Comparison of ENCODE assay signal across 10 cellular contexts in genomic region chr15:74863239-74864056, GRCh38. TPM values are rescaled to one million over a fixed set of nuclear protein-coding genes. Genes with fewer than 3 reads are reported as not detected.
DNase-seq lines count a peak whose midpoint lies in the region; ATAC-seq, FAIRE-seq and TF ChIP-seq lines count a peak whose summit lies in the region.
"Had no signal": no experiment of that assay in that cellular context is flagged by ENCODE, and none has a peak within 500 bp of the region (broad histone marks: within the 10 kb centered on the region; RNA-seq: fewer than 3 reads in every experiment).

No MANE protein-coding gene starts in this region.

- DNase-seq in MCF 10A (ENCODE audit: unreplicated experiment), result peak; percentile 63
- DNase-seq in breast epithelium (ENCODE audit: low spot score in 2 of 2), result no peak
- DNase-seq in activated T-helper 1 cell treated with anti-CD3 and anti-CD28 coated beads, Interleukin-12 subunit alpha, Interleukin-12 subunit beta, Interleukin-2, Interleukin-4 antibody, amounts not matched to agents 30 ng/mL and 10 ng/mL and 1 ng/mL, durations not matched to agents 14 hours and 24 hours and 36 hours (ENCODE audit: low spot score), result no peak
- no peak for DNase-seq in keratinocyte (ENCODE audit: low read depth, low spot score)
- DNase-seq in type B pancreatic cell (ENCODE audit: extremely low spot score, unreplicated experiment), result no peak
- no peak for DNase-seq in D341Med (ENCODE audit: low spot score)
- DNase-seq in SIG-M5 (lab: John Stamatoyannopoulos, UW), result no peak

- peak overlapping the region; percentile 7 for H3K27ac Mint-ChIP-seq in MCF 10A (ENCODE audit: low read depth, unreplicated experiment)
- H3K27ac Mint-ChIP-seq in activated T-helper 1 cell treated with anti-CD3 and anti-CD28 coated beads, Interleukin-12 subunit alpha, Interleukin-12 subunit beta, Interleukin-2, Interleukin-4 antibody, amounts not matched to agents 30 ng/mL and 10 ng/mL and 1 ng/mL, durations not matched to agents 14 hours and 24 hours and 36 hours, result peak overlapping the region; percentile 64
- peak overlapping the region; percentile 44 for H3K27ac Mint-ChIP-seq in type B pancreatic cell

- POLR2A ChIA-PET in MCF 10A (lab: Yijun Ruan, JAX), result interaction anchor here (1.3 to 1.7 kb wide), 2 partner anchors 21 to 43 kb away, joined by 4 to 5 read pairs; partner anchors contain the start of gene FAM219B

- H3K27ac ChIP-seq in breast epithelium (no peak overlapping the region), keratinocyte (ENCODE audit: control insufficient read depth, insufficient read depth, low read length) (peak overlapping the region; percentile 86)

- H3K4me1 Mint-ChIP-seq in MCF 10A (ENCODE audit: insufficient read depth, unreplicated experiment) (peaks cover 25% of the 10 kb centered on the region), type B pancreatic cell (ENCODE audit: unreplicated experiment) (peaks cover 34% of the 10 kb centered on the region)
- peaks cover 53% of the 10 kb centered on the region for H3K4me1 Mint-ChIP-seq in activated T-helper 1 cell treated with anti-CD3 and anti-CD28 coated beads, Interleukin-12 subunit alpha, Interleukin-12 subunit beta, Interleukin-2, Interleukin-4 antibody, amounts not matched to agents 30 ng/mL and 10 ng/mL and 1 ng/mL, durations not matched to agents 14 hours and 24 hours and 36 hours (ENCODE audit: low read depth)

- H3K36me3 ChIP-seq in breast epithelium (no peaks in the 10 kb centered on the region), keratinocyte (ENCODE audit: control insufficient read depth in 2 of 2, extremely low read depth in 1 of 2, insufficient read depth in 2 of 2, low read length in 2 of 2) (peaks cover under 1 to 1% of the 10 kb centered on the region in 2 experiments)

- intact Hi-C loops in MCF 10A (cut with micrococcal nuclease), result no loop called here
- intact Hi-C loops in breast epithelium (cut with DNase I; ENCODE audit: low total_unique reads), result no loop called here
- intact Hi-C loops in activated T-helper 1 cell treated with anti-CD3 and anti-CD28 coated beads, Interleukin-12 subunit alpha, Interleukin-12 subunit beta, Interleukin-2, Interleukin-4 antibody, amounts not matched to agents 30 ng/mL and 10 ng/mL and 1 ng/mL, durations not matched to agents 14 hours and 24 hours and 36 hours (cut with micrococcal nuclease), result no loop called here

- H3K9me3 ChIP-seq in breast epithelium, result no peaks in the 10 kb centered on the region
- H3K9me3 ChIP-seq in keratinocyte (ENCODE audit: control insufficient read depth, low read depth, low read length), result no peaks in the 10 kb centered on the region

- peaks cover 0 to 6% of the 10 kb centered on the region in 2 donors for H3K4me1 ChIP-seq in breast epithelium
- H3K4me1 ChIP-seq in keratinocyte (ENCODE audit: control insufficient read depth, extremely low read depth, insufficient read depth, low read length), result peaks cover 54% of the 10 kb centered on the region

- peak; percentile 49 for FAIRE-seq in keratinocyte (lab: Jason Lieb, UNC)
- FAIRE-seq: K562 had no signal

- H3K36me3 Mint-ChIP-seq in MCF 10A (ENCODE audit: insufficient read depth, unreplicated experiment) (peaks cover 14% of the 10 kb centered on the region), type B pancreatic cell (peaks cover 14% of the 10 kb centered on the region)
- peaks cover 24% of the 10 kb centered on the region for H3K36me3 Mint-ChIP-seq in activated T-helper 1 cell treated with anti-CD3 and anti-CD28 coated beads, Interleukin-12 subunit alpha, Interleukin-12 subunit beta, Interleukin-2, Interleukin-4 antibody, amounts not matched to agents 30 ng/mL and 10 ng/mL and 1 ng/mL, durations not matched to agents 14 hours and 24 hours and 36 hours (ENCODE audit: low read depth)

- no peak for ATAC-seq in GM18873 (IDR thresholded peaks at IDR 0.05; ENCODE audit: low FRiP score, unreplicated experiment)
- ATAC-seq: K562 had no signal

- peak overlapping the region; percentile 38 for H3K9ac ChIP-seq in keratinocyte (ENCODE audit: control insufficient read depth, extremely low read depth, insufficient read depth, low read length)

- peak overlapping the region; percentile 7 for H3K4me2 ChIP-seq in keratinocyte (ENCODE audit: control insufficient read depth, extremely low read depth, insufficient read depth, low read depth, low read length)

- H3K27me3 ChIP-seq in breast epithelium (no peaks in the 10 kb centered on the region), keratinocyte (ENCODE audit: control insufficient read depth, extremely low read depth, insufficient read depth, low read length) (no peaks in the 10 kb centered on the region)

- TF ChIP-seq CTCF in MCF 10A (IDR thresholded peaks at IDR 0.05; ENCODE audit: unreplicated experiment) (no peak), breast epithelium (IDR thresholded peaks at IDR 0.05) (no peak), keratinocyte (optimal IDR thresholded peaks at IDR 0.05 in 1 of 3, IDR thresholded peaks at IDR 0.05 in 1 of 3, conservative IDR thresholded peaks at IDR 0.05 in 1 of 3; ENCODE audit: extremely low read depth in 1 of 3, insufficient read depth in 2 of 3, low read length in 3 of 3) (no peak), type B pancreatic cell (conservative IDR thresholded peaks at IDR 0.05) (no peak)

- H3K27me3 Mint-ChIP-seq in MCF 10A (ENCODE audit: insufficient read depth, unreplicated experiment) (no peaks in the 10 kb centered on the region), type B pancreatic cell (no peaks in the 10 kb centered on the region)
- H3K27me3 Mint-ChIP-seq in activated T-helper 1 cell treated with anti-CD3 and anti-CD28 coated beads, Interleukin-12 subunit alpha, Interleukin-12 subunit beta, Interleukin-2, Interleukin-4 antibody, amounts not matched to agents 30 ng/mL and 10 ng/mL and 1 ng/mL, durations not matched to agents 14 hours and 24 hours and 36 hours (ENCODE audit: insufficient read depth), result no peaks in the 10 kb centered on the region

- no peak for TF ChIP-seq POLR2A in breast epithelium (IDR thresholded peaks at IDR 0.05)

- peaks cover 36% of the 10 kb centered on the region for H3K79me2 ChIP-seq in keratinocyte (ENCODE audit: control insufficient read depth, insufficient read depth, low read length)

- H3K4me3 ChIP-seq in breast epithelium (no peak overlapping the region), keratinocyte (ENCODE audit: control insufficient read depth in 2 of 3, extremely low read depth in 1 of 3, insufficient read depth in 2 of 3, low read depth in 1 of 3, low read length in 3 of 3) (no peak overlapping the region)
- H3K4me3 ChIP-seq: K562 had no signal

- H3K9me1 ChIP-seq in keratinocyte (ENCODE audit: control insufficient read depth, extremely low read depth, insufficient read depth, low read length), result peaks cover 4% of the 10 kb centered on the region

- CTCF ChIA-PET in MCF 10A (lab: Yijun Ruan, JAX), result interaction anchor here (0.7 to 0.8 kb wide), 2 partner anchors 37 to 338 kb away, joined by 3 read pairs; partner anchors contain the start of gene C15orf39

- no peaks in the 10 kb centered on the region for H3K9me3 Mint-ChIP-seq in MCF 10A (ENCODE audit: unreplicated experiment)
- no peaks in the 10 kb centered on the region for H3K9me3 Mint-ChIP-seq in activated T-helper 1 cell treated with anti-CD3 and anti-CD28 coated beads, Interleukin-12 subunit alpha, Interleukin-12 subunit beta, Interleukin-2, Interleukin-4 antibody, amounts not matched to agents 30 ng/mL and 10 ng/mL and 1 ng/mL, durations not matched to agents 14 hours and 24 hours and 36 hours
- H3K9me3 Mint-ChIP-seq in type B pancreatic cell, result peaks cover 4% of the 10 kb centered on the region

- dilution Hi-C loops in keratinocyte (cut with MboI; ENCODE audit: extremely low pct_ligation_motif_present, low sequenced_read_pairs), result no loop called here

- H2AFZ ChIP-seq in keratinocyte (ENCODE audit: control insufficient read depth, low read length), result peak overlapping the region; percentile 5

- BruUV-seq in MCF 10A (replicated peaks; lab: Mats Ljungman, UMichigan), result no TSS peak

- no peak overlapping the region for H3K4me3 Mint-ChIP-seq in MCF 10A (ENCODE audit: unreplicated experiment)
- H3K4me3 Mint-ChIP-seq in activated T-helper 1 cell treated with anti-CD3 and anti-CD28 coated beads, Interleukin-12 subunit alpha, Interleukin-12 subunit beta, Interleukin-2, Interleukin-4 antibody, amounts not matched to agents 30 ng/mL and 10 ng/mL and 1 ng/mL, durations not matched to agents 14 hours and 24 hours and 36 hours, result peak overlapping the region; percentile 1
- H3K4me3 Mint-ChIP-seq in type B pancreatic cell, result peak overlapping the region; percentile 2

- H4K20me1 ChIP-seq in keratinocyte (ENCODE audit: control insufficient read depth, extremely low read depth, insufficient read depth, low read length), result no peaks in the 10 kb centered on the region

RNA-seq across cellular contexts. Expression of gene SCAMP2, which starts 9.7 kb away (rescaled TPM):
- 64.4 and 67.7 TPM in 2 replicates for total RNA-seq in MCF 10A (2022)
- total RNA-seq in breast epithelium, result 10 to 100 TPM; 49.5 to 71.4 (median 69.4) TPM
- total RNA-seq in activated T-helper 1 cell treated with anti-CD3 and anti-CD28 coated beads, Interleukin-12 subunit alpha, Interleukin-12 subunit beta, Interleukin-2, Interleukin-4 antibody, amounts not matched to agents 30 ng/mL and 10 ng/mL and 1 ng/mL, durations not matched to agents 14 hours and 24 hours and 36 hours, result 93.7 and 103 TPM in 2 replicates
- 72.8 to 114 TPM (median 83.5 TPM) in 3 replicates for polyA plus RNA-seq in keratinocyte
- 14.4 TPM for polyA plus RNA-seq in keratinocyte (2011; ENCODE audit: low read depth)
- 78.6 and 111 TPM in 2 replicates for polyA plus RNA-seq in keratinocyte (2011; cell fraction: cytosol; rRNA removed)
- polyA plus RNA-seq in keratinocyte (2011; cell fraction: nucleus; rRNA removed), result 132 and 147 TPM in 2 replicates
- 58.0 and 72.4 TPM in 2 replicates for polyA plus RNA-seq in keratinocyte (2012; ENCODE audit: low replicate concordance)
- polyA minus RNA-seq in keratinocyte, result 147 to 181 TPM (median 180 TPM) in 3 replicates
- polyA minus RNA-seq in keratinocyte (2011; cell fraction: cytosol; rRNA and poly(A)+ RNA removed), result 136 TPM
- 79.8 and 97.4 TPM in 2 replicates for polyA minus RNA-seq in keratinocyte (2011; cell fraction: nucleus; rRNA and poly(A)+ RNA removed)
- 58.0 and 100 TPM in 2 replicates for total RNA-seq in type B pancreatic cell (ENCODE audit: low replicate concordance)

RNA-seq across cellular contexts. Expression of gene ULK3, which starts 20.5 kb away (rescaled TPM):
- total RNA-seq in MCF 10A (2022) (27.6 and 31.3 TPM in 2 replicates), breast epithelium (10 to 100 TPM; 28.3 to 48.8 (median 48.0) TPM), type B pancreatic cell (ENCODE audit: low replicate concordance) (44.9 and 46.4 TPM in 2 replicates)
- total RNA-seq in activated T-helper 1 cell treated with anti-CD3 and anti-CD28 coated beads, Interleukin-12 subunit alpha, Interleukin-12 subunit beta, Interleukin-2, Interleukin-4 antibody, amounts not matched to agents 30 ng/mL and 10 ng/mL and 1 ng/mL, durations not matched to agents 14 hours and 24 hours and 36 hours, result 52.1 and 52.4 TPM in 2 replicates
- 12.0 to 26.4 TPM (median 16.5 TPM) in 3 replicates for polyA plus RNA-seq in keratinocyte
- 30.4 TPM for polyA plus RNA-seq in keratinocyte (2011; ENCODE audit: low read depth)
- 12.2 and 14.8 TPM in 2 replicates for polyA plus RNA-seq in keratinocyte (2011; cell fraction: cytosol; rRNA removed)
- 84.1 and 86.4 TPM in 2 replicates for polyA plus RNA-seq in keratinocyte (2011; cell fraction: nucleus; rRNA removed)
- 17.7 and 48.6 TPM in 2 replicates for polyA plus RNA-seq in keratinocyte (2012; ENCODE audit: low replicate concordance)
- polyA minus RNA-seq in keratinocyte, result 8.8 to 21.0 TPM (median 19.1 TPM) in 3 replicates
- polyA minus RNA-seq in keratinocyte (2011; cell fraction: cytosol; rRNA and poly(A)+ RNA removed), result 10.6 TPM
- polyA minus RNA-seq in keratinocyte (2011; cell fraction: nucleus; rRNA and poly(A)+ RNA removed), result 10.8 and 11.5 TPM in 2 replicates

RNA-seq across cellular contexts. Expression of gene MPI, which starts 26.4 kb away (rescaled TPM):
- total RNA-seq in MCF 10A (2022) (30.8 and 31.4 TPM in 2 replicates), breast epithelium (10 to 100 TPM; 42.7 to 70.1 (median 48.3) TPM), type B pancreatic cell (ENCODE audit: low replicate concordance) (32.7 and 50.3 TPM in 2 replicates)
- 57.7 and 62.8 TPM in 2 replicates for total RNA-seq in activated T-helper 1 cell treated with anti-CD3 and anti-CD28 coated beads, Interleukin-12 subunit alpha, Interleukin-12 subunit beta, Interleukin-2, Interleukin-4 antibody, amounts not matched to agents 30 ng/mL and 10 ng/mL and 1 ng/mL, durations not matched to agents 14 hours and 24 hours and 36 hours
- 35.5 to 58.6 TPM (median 39.2 TPM) in 3 replicates for polyA plus RNA-seq in keratinocyte
- polyA plus RNA-seq in keratinocyte (2011; ENCODE audit: low read depth), result 4.1 TPM
- 39.8 and 41.8 TPM in 2 replicates for polyA plus RNA-seq in keratinocyte (2011; cell fraction: cytosol; rRNA removed)
- polyA plus RNA-seq in keratinocyte (2011; cell fraction: nucleus; rRNA removed), result 45.6 and 50.0 TPM in 2 replicates
- 13.8 and 34.6 TPM in 2 replicates for polyA plus RNA-seq in keratinocyte (2012; ENCODE audit: low replicate concordance)
- 48.7 to 52.8 TPM (median 52.3 TPM) in 3 replicates for polyA minus RNA-seq in keratinocyte
- polyA minus RNA-seq in keratinocyte (2011; cell fraction: cytosol; rRNA and poly(A)+ RNA removed), result 34.7 TPM
- polyA minus RNA-seq in keratinocyte (2011; cell fraction: nucleus; rRNA and poly(A)+ RNA removed), result 17.0 and 24.9 TPM in 2 replicates

RNA-seq across cellular contexts. Expression of gene CPLX3, which starts 37.0 kb away (rescaled TPM):
- total RNA-seq in MCF 10A (2022) (not detected in 2 replicates), breast epithelium (under 1 TPM in 1 of 3 donors, not detected in 2; 0.66 TPM), type B pancreatic cell (ENCODE audit: low replicate concordance) (not detected in 2 replicates)
- 0.17 and 0.29 TPM in 2 replicates for total RNA-seq in activated T-helper 1 cell treated with anti-CD3 and anti-CD28 coated beads, Interleukin-12 subunit alpha, Interleukin-12 subunit beta, Interleukin-2, Interleukin-4 antibody, amounts not matched to agents 30 ng/mL and 10 ng/mL and 1 ng/mL, durations not matched to agents 14 hours and 24 hours and 36 hours
- polyA plus RNA-seq in keratinocyte, result 0.03 TPM in 1 of 3 replicates, not detected in the others
- not detected for polyA plus RNA-seq in keratinocyte (2011; ENCODE audit: low read depth)
- not detected in 2 replicates for polyA plus RNA-seq in keratinocyte (2011; cell fraction: cytosol; rRNA removed)
- polyA plus RNA-seq in keratinocyte (2011; cell fraction: nucleus; rRNA removed), result 0.13 and 0.27 TPM in 2 replicates
- 0.18 TPM in 1 of 2 replicates, not detected in the other for polyA plus RNA-seq in keratinocyte (2012; ENCODE audit: low replicate concordance)
- polyA minus RNA-seq in keratinocyte, result not detected in 3 replicates
- not detected for polyA minus RNA-seq in keratinocyte (2011; cell fraction: cytosol; rRNA and poly(A)+ RNA removed)
- polyA minus RNA-seq in keratinocyte (2011; cell fraction: nucleus; rRNA and poly(A)+ RNA removed), result not detected in 2 replicates
- total RNA-seq: K562, mononuclear cell had no signal
- polyA plus RNA-seq: K562 had no signal

RNA-seq across cellular contexts. Expression of gene FAM219B, which starts 43.2 kb away (rescaled TPM):
- total RNA-seq in MCF 10A (2022), result 62.9 and 68.4 TPM in 2 replicates
- 10 to 100 TPM; 51.4 to 72.0 (median 54.1) TPM for total RNA-seq in breast epithelium
- 72.6 and 73.2 TPM in 2 replicates for total RNA-seq in activated T-helper 1 cell treated with anti-CD3 and anti-CD28 coated beads, Interleukin-12 subunit alpha, Interleukin-12 subunit beta, Interleukin-2, Interleukin-4 antibody, amounts not matched to agents 30 ng/mL and 10 ng/mL and 1 ng/mL, durations not matched to agents 14 hours and 24 hours and 36 hours
- 32.1 to 73.4 TPM (median 45.4 TPM) in 3 replicates for polyA plus RNA-seq in keratinocyte
- polyA plus RNA-seq in keratinocyte (2011; ENCODE audit: low read depth), result 29.9 TPM
- polyA plus RNA-seq in keratinocyte (2011; cell fraction: cytosol; rRNA removed), result 33.0 and 44.9 TPM in 2 replicates
- 239 and 288 TPM in 2 replicates for polyA plus RNA-seq in keratinocyte (2011; cell fraction: nucleus; rRNA removed)
- polyA plus RNA-seq in keratinocyte (2012; ENCODE audit: low replicate concordance), result 23.7 and 53.6 TPM in 2 replicates
- polyA minus RNA-seq in keratinocyte, result 29.7 to 43.8 TPM (median 31.1 TPM) in 3 replicates
- polyA minus RNA-seq in keratinocyte (2011; cell fraction: cytosol; rRNA and poly(A)+ RNA removed), result 25.7 TPM
- 27.1 and 28.5 TPM in 2 replicates for polyA minus RNA-seq in keratinocyte (2011; cell fraction: nucleus; rRNA and poly(A)+ RNA removed)
- 112 and 117 TPM in 2 replicates for total RNA-seq in type B pancreatic cell (ENCODE audit: low replicate concordance)

Comparison
In these comparisons a context has a peak if more than half of its experiments do, and no peak if none do; other contexts are left out.
1. H3K27ac Mint-ChIP-seq: peak in every context shown above with its lines; median percentile 64 in activated T-helper 1 cell treated with anti-CD3 and anti-CD28 coated beads, Interleukin-12 subunit alpha, Interleukin-12 subunit beta, Interleukin-2, Interleukin-4 antibody, amounts not matched to agents 30 ng/mL and 10 ng/mL and 1 ng/mL, durations not matched to agents 14 hours and 24 hours and 36 hours; 44 in type B pancreatic cell; 7 in MCF 10A.